13 cellular contexts compared by ENCODE assay signal in genomic region chr2:60413819-60414178, GRCh38.
DNase-seq lines count a peak whose midpoint lies in the region; ATAC-seq and TF ChIP-seq lines count a peak whose summit lies in the region.
"Had no signal": no experiment of that assay in that cellular context is flagged by ENCODE, and none has a peak within 500 bp of the region (broad histone marks: within the 10 kb centered on the region; RNA-seq: fewer than 3 reads in every experiment).

No MANE protein-coding gene starts in this region.

- DNase-seq in naive thymus-derived CD4-positive, alpha-beta T cell, result no peak
- no peak for DNase-seq in activated CD8-positive, alpha-beta T cell treated with anti-CD3 and anti-CD28 coated beads for 36 hours
- DNase-seq in glomerular visceral epithelial cell (ENCODE audit: extremely low spot score), result no peak
- no peak for DNase-seq in posterior vena cava (ENCODE audit: low spot score)
- DNase-seq: DND-41, NCI-H187, SK-N-SH had no signal

- no peaks in the 10 kb centered on the region for H3K9me3 ChIP-seq in naive thymus-derived CD4-positive, alpha-beta T cell (ENCODE audit: control insufficient read depth in 2 of 3, low read length in 3 of 3)
- H3K9me3 ChIP-seq: SK-N-SH had no signal

- no peaks in the 10 kb centered on the region for H3K36me3 Mint-ChIP-seq in naive thymus-derived CD4-positive, alpha-beta T cell
- no peaks in the 10 kb centered on the region for H3K36me3 Mint-ChIP-seq in activated CD8-positive, alpha-beta T cell treated with anti-CD3 and anti-CD28 coated beads for 36 hours (ENCODE audit: low read depth)
- H3K36me3 Mint-ChIP-seq: brain had no signal

- POLR2A ChIA-PET in naive thymus-derived CD4-positive, alpha-beta T cell (lab: Charles Lee), result no interaction called here
- POLR2A ChIA-PET in activated CD8-positive, alpha-beta T cell treated with anti-CD3 and anti-CD28 coated beads for 36 hours (lab: Charles Lee), result no interaction called here

- no peak overlapping the region for H3K27ac ChIP-seq in naive thymus-derived CD4-positive, alpha-beta T cell (ENCODE audit: low read depth, low read length)

- peaks cover 0 to 5% (median 0%) of the 10 kb centered on the region in 11 donors for H3K9me3 Mint-ChIP-seq in naive thymus-derived CD4-positive, alpha-beta T cell
- no peaks in the 10 kb centered on the region for H3K9me3 Mint-ChIP-seq in activated CD8-positive, alpha-beta T cell treated with anti-CD3 and anti-CD28 coated beads for 36 hours

- no peaks in the 10 kb centered on the region for H3K27me3 ChIP-seq in naive thymus-derived CD4-positive, alpha-beta T cell (ENCODE audit: control insufficient read depth in 2 of 2, insufficient read depth in 2 of 2, low read length in 2 of 2)

- no peak overlapping the region for H3K4me3 Mint-ChIP-seq in naive thymus-derived CD4-positive, alpha-beta T cell
- no peak overlapping the region for H3K4me3 Mint-ChIP-seq in activated CD8-positive, alpha-beta T cell treated with anti-CD3 and anti-CD28 coated beads for 36 hours
- H3K4me3 Mint-ChIP-seq: brain had no signal

- intact Hi-C loops in naive thymus-derived CD4-positive, alpha-beta T cell (cut with micrococcal nuclease), result no loop called here
- intact Hi-C loops in activated CD8-positive, alpha-beta T cell treated with anti-CD3 and anti-CD28 coated beads for 36 hours (cut with micrococcal nuclease), result no loop called here
- intact Hi-C loops in posterior vena cava (cut with DNase I), result no loop called here

- H3K4me1 ChIP-seq in naive thymus-derived CD4-positive, alpha-beta T cell (ENCODE audit: control insufficient read depth in 2 of 2, insufficient read depth in 2 of 2, low read length in 2 of 2), result no peaks in the 10 kb centered on the region

- H3K4me3 ChIP-seq in naive thymus-derived CD4-positive, alpha-beta T cell (ENCODE audit: low read length), result no peak overlapping the region

- CTCF ChIA-PET in naive thymus-derived CD4-positive, alpha-beta T cell (lab: Charles Lee), result no interaction called here
- CTCF ChIA-PET in activated CD8-positive, alpha-beta T cell treated with anti-CD3 and anti-CD28 coated beads for 36 hours (lab: Charles Lee), result no interaction called here

- ATAC-seq in GM18873 (IDR thresholded peaks at IDR 0.05; ENCODE audit: low FRiP score, unreplicated experiment) (peak; percentile 71), GM21786 (IDR thresholded peaks at IDR 0.05; ENCODE audit: unreplicated experiment) (peak; percentile 88), HG03457 (IDR thresholded peaks at IDR 0.05; ENCODE audit: unreplicated experiment) (peak; percentile 82), GM19328 (IDR thresholded peaks at IDR 0.05; ENCODE audit: unreplicated experiment) (no peak)
- ATAC-seq in naive thymus-derived CD4-positive, alpha-beta T cell, result peak; percentile 46
- no peak for ATAC-seq in activated CD8-positive, alpha-beta T cell treated with anti-CD3 and anti-CD28 coated beads for 36 hours

- H3K27me3 Mint-ChIP-seq in naive thymus-derived CD4-positive, alpha-beta T cell, result peaks cover 0 to 17% (median 7%) of the 10 kb centered on the region in 5 donors
- peaks cover 3% of the 10 kb centered on the region for H3K27me3 Mint-ChIP-seq in activated CD8-positive, alpha-beta T cell treated with anti-CD3 and anti-CD28 coated beads for 36 hours
- H3K27me3 Mint-ChIP-seq: brain had no signal

- H3K36me3 ChIP-seq in naive thymus-derived CD4-positive, alpha-beta T cell (ENCODE audit: control insufficient read depth in 2 of 3, insufficient read depth in 3 of 3, low read length in 3 of 3), result no peaks in the 10 kb centered on the region

- no peak for TF ChIP-seq CTCF in activated CD8-positive, alpha-beta T cell treated with anti-CD3 and anti-CD28 coated beads for 36 hours (IDR thresholded peaks at IDR 0.05)

- no peak overlapping the region for H3K27ac Mint-ChIP-seq in naive thymus-derived CD4-positive, alpha-beta T cell
- no peak overlapping the region for H3K27ac Mint-ChIP-seq in activated CD8-positive, alpha-beta T cell treated with anti-CD3 and anti-CD28 coated beads for 36 hours
- H3K27ac Mint-ChIP-seq: brain, progenitor cell of endocrine pancreas had no signal

- H3K4me1 Mint-ChIP-seq in naive thymus-derived CD4-positive, alpha-beta T cell, result peaks cover 0 to 16% (median 3%) of the 10 kb centered on the region in 7 donors
- H3K4me1 Mint-ChIP-seq in activated CD8-positive, alpha-beta T cell treated with anti-CD3 and anti-CD28 coated beads for 36 hours (ENCODE audit: low read depth), result no peaks in the 10 kb centered on the region

Comparison
In these comparisons a context has a peak if more than half of its experiments do, and no peak if none do; other contexts are left out.
1. ATAC-seq: peak in GM18873 (single experiment), GM21786 (single experiment), HG03457 (single experiment) and naive thymus-derived CD4-positive, alpha-beta T cell (single experiment); none in activated CD8-positive, alpha-beta T cell treated with anti-CD3 and anti-CD28 coated beads for 36 hours (single experiment) and GM19328 (single experiment).